8 cellular contexts compared by ENCODE assay signal in genomic region chr11:96242191-96242845, GRCh38.
DNase-seq lines count a peak whose midpoint lies in the region; ATAC-seq and TF ChIP-seq lines count a peak whose summit lies in the region.

No MANE protein-coding gene starts in this region.

- POLR2A ChIA-PET in PC-3 (lab: Charles Lee; ENCODE audit: unreplicated experiment): interaction anchor here (0.6 to 1.2 kb wide), 6 partner anchors 25 to 255 kb away, joined by 3 to 5 read pairs (median 3); no protein-coding TSS in a partner anchor

- peak overlapping the region; percentile 63; the same call in 1 of the 2 replicates for H3K4me3 ChIP-seq in GM12864 (ENCODE audit: low read depth, low read length)
- H3K4me3 ChIP-seq in PC-3 (ENCODE audit: low read length): peak overlapping the region; percentile 58
- peak overlapping the region; percentile 46 to 56 (median 52) for H3K4me3 ChIP-seq in esophagus muscularis mucosa

- H4K20me1 ChIP-seq in PC-3 (ENCODE audit: low read length): no peaks in the 10 kb centered on the region

- intact Hi-C loops in PC-3 (cut with micrococcal nuclease) (loop anchor here (2.0 kb wide), 1 partner anchor 68 kb away; no protein-coding TSS in a partner anchor), esophagus muscularis mucosa (cut with DNase I) (loop anchor here (10.0 kb wide), 1 partner anchor 188 kb away; no protein-coding TSS in a partner anchor)

- H3K4me2 ChIP-seq in PC-3 (ENCODE audit: low read length): peak overlapping the region; percentile 78

- H3K4me1 ChIP-seq in PC-3 (ENCODE audit: insufficient read depth, low read length) (peaks cover 44% of the 10 kb centered on the region), esophagus muscularis mucosa (peaks cover 7 to 62% (median 58%) of the 10 kb centered on the region in 4 donors)

- peaks cover 14% of the 10 kb centered on the region; the same call in 1 of the 2 replicates for H3K79me2 ChIP-seq in PC-3 (ENCODE audit: low read length)

- no peaks in the 10 kb centered on the region for H3K27me3 ChIP-seq in PC-3 (ENCODE audit: low read length)
- H3K27me3 ChIP-seq in esophagus muscularis mucosa: no peaks in the 10 kb centered on the region

- H3K9me3 ChIP-seq in PC-3 (ENCODE audit: low read length) (no peaks in the 10 kb centered on the region), esophagus muscularis mucosa (no peaks in the 10 kb centered on the region)

- DNase-seq in GM12864 (ENCODE audit: low read depth) (no peak), PC-3 (no peak), esophagus muscularis mucosa (ENCODE audit: extremely low spot score) (no peak), renal cortical epithelial cell (ENCODE audit: low read depth) (peak; percentile 63), NCI-H2227 (lab: John Stamatoyannopoulos, UW; ENCODE audit: unreplicated experiment) (no peak), GDM1 (lab: John Stamatoyannopoulos, UW) (no peak)

- BruUV-seq in PC-3 (replicated peaks; lab: Mats Ljungman, UMichigan): no TSS peak

- 26% methylated on average over 2 of the region's 2 CpGs for WGBS in esophagus muscularis mucosa

- H3K36me3 ChIP-seq in PC-3 (ENCODE audit: low read depth, low read length) (no peaks in the 10 kb centered on the region), esophagus muscularis mucosa (no peaks in the 10 kb centered on the region)

- H2AFZ ChIP-seq in PC-3 (ENCODE audit: low read length): peak overlapping the region; percentile 86

- H3F3A ChIP-seq in PC-3 (ENCODE audit: low read length, unreplicated experiment): no peaks in the 10 kb centered on the region

- H3K27ac ChIP-seq in PC-3 (ENCODE audit: low read length) (peak overlapping the region; percentile 80), esophagus muscularis mucosa (replicated peaks in 1 of 4) (peak overlapping the region; percentile 84 to 89 (median 88))

- H3K9ac ChIP-seq in PC-3 (ENCODE audit: low read length): peak overlapping the region; percentile 60

- no peaks in the 10 kb centered on the region for H3K9me2 ChIP-seq in PC-3 (replicated peaks; ENCODE audit: low read length)

- CTCF ChIA-PET in PC-3 (lab: Charles Lee): interaction anchor here (0.6 to 2.2 kb wide), 3 partner anchors 17 to 393 kb away, joined by 3 to 24 read pairs (median 3); partner anchors contain the start of gene MAML2

- ATAC-seq in PC-3: no peak
- ATAC-seq in HG02678 (IDR thresholded peaks at IDR 0.05; ENCODE audit: unreplicated experiment): no peak
- no peak for ATAC-seq in esophagus mucosa

- TF ChIP-seq POLR2A in esophagus muscularis mucosa (IDR thresholded peaks at IDR 0.05; ENCODE audit: low read depth): no peak

- TF ChIP-seq CTCF in GM12864 (IDR thresholded peaks at IDR 0.05; ENCODE audit: low read depth, low read length, missing control alignments): no peak
- TF ChIP-seq CTCF in PC-3 (conservative IDR thresholded peaks at IDR 0.05; ENCODE audit: low read depth, low read length): no peak
- TF ChIP-seq CTCF in esophagus muscularis mucosa (IDR thresholded peaks at IDR 0.05): no peak

- no peak for TF ChIP-seq EP300 in esophagus muscularis mucosa (IDR thresholded peaks at IDR 0.05)
